ENCODE assay signal across 10 cellular contexts in genomic region chr2:218366621-218367414, GRCh38. TPM values are rescaled to one million over a fixed set of nuclear protein-coding genes. Genes with fewer than 3 reads are reported as not detected.
DNase-seq lines count a peak whose midpoint lies in the region; ATAC-seq, FAIRE-seq and TF ChIP-seq lines count a peak whose summit lies in the region.
"Had no signal": no experiment of that assay in that cellular context is flagged by ENCODE, and none has a peak within 500 bp of the region (broad histone marks: within the 10 kb centered on the region; RNA-seq: fewer than 3 reads in every experiment).

No MANE protein-coding gene starts in this region.

- H2AFZ ChIP-seq in GM12878 (ENCODE audit: control insufficient read depth, low read depth, low read length): peak overlapping the region; percentile 91

- no peaks in the 10 kb centered on the region for H4K20me1 ChIP-seq in GM12878 (ENCODE audit: control insufficient read depth, insufficient read depth)

- peak overlapping the region; percentile 41 for H3K9ac ChIP-seq in GM12878 (ENCODE audit: control insufficient read depth, insufficient read depth, low read length)

- TF ChIP-seq CTCF in breast epithelium (IDR thresholded peaks at IDR 0.05) (no peak), MCF 10A (IDR thresholded peaks at IDR 0.05; ENCODE audit: unreplicated experiment) (no peak), GM12878 (IDR thresholded peaks at IDR 0.05 in 2 of 3, conservative IDR thresholded peaks at IDR 0.05 in 1 of 3; ENCODE audit: control insufficient read depth in 2 of 3, extremely low read depth in 1 of 3, insufficient read depth in 1 of 3, low read depth in 3 of 3, low read length in 3 of 3) (no peak), upper lobe of left lung (IDR thresholded peaks at IDR 0.05) (no peak)

- TF ChIP-seq EP300 in GM12878 (IDR thresholded peaks at IDR 0.05; ENCODE audit: borderline replicate concordance in 1 of 2, control insufficient read depth in 1 of 2, low read depth in 2 of 2, low read length in 2 of 2): no peak
- TF ChIP-seq EP300 in upper lobe of left lung (IDR thresholded peaks at IDR 0.05): no peak

- no peak for DNase-seq in breast epithelium (ENCODE audit: low spot score in 2 of 2)
- DNase-seq in MCF 10A (ENCODE audit: unreplicated experiment): no peak
- DNase-seq in GM12878 (ENCODE audit: low read depth, low spot score): no peak
- no peak for DNase-seq in upper lobe of left lung
- DNase-seq: NCI-H2227 treated with DMSO at 0.1 percent for 48 hours had no signal

- H3K27ac ChIP-seq in breast epithelium: peak overlapping the region; percentile 93 to 99
- H3K27ac ChIP-seq in GM12878 (ENCODE audit: control insufficient read depth, insufficient read depth): peak overlapping the region; percentile 36; the same call in 1 of the 2 replicates
- no peak overlapping the region for H3K27ac ChIP-seq in mesodermal cell (ENCODE audit: low read depth, low read length, severe bottlenecking)
- H3K27ac ChIP-seq in upper lobe of left lung: peak overlapping the region; percentile 90 to 97 (median 94)

- no peaks in the 10 kb centered on the region for H3K36me3 Mint-ChIP-seq in MCF 10A (ENCODE audit: insufficient read depth, unreplicated experiment)

- H3K27me3 ChIP-seq in breast epithelium: no peaks in the 10 kb centered on the region
- no peaks in the 10 kb centered on the region for H3K27me3 ChIP-seq in GM12878 (replicated peaks in 1 of 2; ENCODE audit: control insufficient read depth in 2 of 2, insufficient read depth in 2 of 2, low read length in 1 of 2)
- H3K27me3 ChIP-seq in upper lobe of left lung: no peaks in the 10 kb centered on the region

- no peak for FAIRE-seq in GM12878 (lab: Jason Lieb, UNC)

- no peak for TF ChIP-seq RAD21 in GM12878 (IDR thresholded peaks at IDR 0.05; ENCODE audit: insufficient read depth, low read depth, low read length)

- peaks cover 14% of the 10 kb centered on the region for H3K27me3 Mint-ChIP-seq in MCF 10A (ENCODE audit: insufficient read depth, unreplicated experiment)

- H3K9me3 ChIP-seq in breast epithelium (peaks cover 0 to 7% of the 10 kb centered on the region in 2 donors), GM12878 (replicated peaks; ENCODE audit: control insufficient read depth, insufficient read depth, low read length) (no peaks in the 10 kb centered on the region; the same call in 2 of the 3 replicates), mesodermal cell (ENCODE audit: control insufficient read depth, low read length) (peaks cover 7% of the 10 kb centered on the region), upper lobe of left lung (peaks cover 0 to 4% (median 0%) of the 10 kb centered on the region in 4 donors)

- H3K4me1 Mint-ChIP-seq in MCF 10A (ENCODE audit: insufficient read depth, unreplicated experiment): no peaks in the 10 kb centered on the region

- H3K9me3 Mint-ChIP-seq in MCF 10A (ENCODE audit: unreplicated experiment): no peaks in the 10 kb centered on the region

- no TSS peak for BruUV-seq in MCF 10A (replicated peaks; lab: Mats Ljungman, UMichigan)
- no TSS peak for BruUV-seq in GM12878 (replicated peaks; lab: Mats Ljungman, UMichigan)

- no peaks in the 10 kb centered on the region for H3K79me2 ChIP-seq in GM12878 (ENCODE audit: control insufficient read depth, insufficient read depth, low read length)

- no peak overlapping the region for H3K27ac Mint-ChIP-seq in MCF 10A (ENCODE audit: low read depth, unreplicated experiment)

- SMC1A ChIA-PET in GM12878 (lab: Charles Lee; ENCODE audit: uncharacterized antibody, unreplicated experiment): interaction anchor here (1.1 to 1.2 kb wide), 4 partner anchors 9 to 95 kb away, joined by 3 to 5 read pairs (median 3); partner anchors contain the start of gene SLC11A1

- peak overlapping the region; percentile 94 for H3K4me2 ChIP-seq in GM12878 (ENCODE audit: control insufficient read depth, insufficient read depth)

- no peak overlapping the region for H3K4me3 Mint-ChIP-seq in MCF 10A (ENCODE audit: unreplicated experiment)

- POLR2A ChIA-PET in MCF 10A (lab: Yijun Ruan, JAX): no interaction called here
- POLR2A ChIA-PET in GM12878 (lab: Charles Lee): interaction anchor here (0.6 to 1.5 kb wide), 6 partner anchors 10 to 94 kb away, joined by 3 to 6 read pairs (median 3); partner anchors contain the start of gene CATIP

- TF ChIP-seq POLR2A in breast epithelium (IDR thresholded peaks at IDR 0.05) (no peak), GM12878 (IDR thresholded peaks at IDR 0.05; ENCODE audit: low read depth, low read length) (no peak), upper lobe of left lung (IDR thresholded peaks at IDR 0.05) (no peak)

- in situ Hi-C loops in GM12878 (cut with MboI): no loop called here

- H3K36me3 ChIP-seq in breast epithelium (no peaks in the 10 kb centered on the region), GM12878 (ENCODE audit: control insufficient read depth in 2 of 2, insufficient read depth in 2 of 2, low read length in 1 of 2) (no peaks in the 10 kb centered on the region), mesodermal cell (ENCODE audit: control insufficient read depth, insufficient read depth, low read length) (no peaks in the 10 kb centered on the region), upper lobe of left lung (no peaks in the 10 kb centered on the region)

- H3K4me3 ChIP-seq in breast epithelium (peak overlapping the region; percentile 42 to 86 (median 65)), GM12878 (peak overlapping the region; percentile 56), mesodermal cell (ENCODE audit: extremely low read depth, insufficient read depth, low read length, poor library complexity, severe bottlenecking) (peak overlapping the region; percentile 39), upper lobe of left lung (peak overlapping the region in 3 of 4 donors; percentile 52 to 54 (median 54))

- CTCF ChIA-PET in MCF 10A (lab: Yijun Ruan, JAX) (interaction anchor here (0.6 to 1.0 kb wide), 3 partner anchors 9 to 65 kb away, joined by 3 to 6 read pairs (median 5); no protein-coding TSS in a partner anchor), GM12878 (lab: Yijun Ruan, JAX) (interaction anchor here (0.6 to 2.0 kb wide), 7 partner anchors 9 to 94 kb away, joined by 3 to 17 read pairs (median 4); partner anchors contain the start of gene CATIP)

- intact Hi-C loops in breast epithelium (cut with DNase I; ENCODE audit: low total_unique reads) (no loop called here), MCF 10A (cut with micrococcal nuclease) (no loop called here), GM12878 (cut with micrococcal nuclease; ENCODE audit: unreplicated experiment) (loop anchor here (2.0 kb wide), 1 partner anchor 30 kb away; no protein-coding TSS in a partner anchor)

- RAD21 ChIA-PET in GM12878 (lab: Charles Lee; ENCODE audit: unreplicated experiment): interaction anchor here (0.8 to 1.6 kb wide), 6 partner anchors 27 to 96 kb away, joined by 3 to 4 read pairs (median 3); partner anchors contain the start of gene PNKD

- ATAC-seq in GM12878: no peak
- no peak for ATAC-seq in upper lobe of left lung (ENCODE audit: low FRiP score in 2 of 2)
- ATAC-seq in HG02798 (IDR thresholded peaks at IDR 0.05; ENCODE audit: poor library complexity, unreplicated experiment): no peak
- ATAC-seq in HG03025 (IDR thresholded peaks at IDR 0.05; ENCODE audit: low FRiP score, unreplicated experiment): no peak
- no peak for ATAC-seq in GM18861 (IDR thresholded peaks at IDR 0.05; ENCODE audit: unreplicated experiment)

- 77% methylated on average over 9 of the region's 9 CpGs for WGBS in GM12878 (ENCODE audit: insufficient coverage, insufficient replicate concordance, low lambda C conversion rate, missing lambda C conversion rate)
- 93% methylated on average over 6 of the region's 9 CpGs for WGBS in mesodermal cell (ENCODE audit: insufficient coverage in 2 of 2), 2 experiments
- 91 to 97% methylated on average over 8 to 9 of the region's 9 CpGs for WGBS in upper lobe of left lung, 2 donors

- H3K4me1 ChIP-seq in breast epithelium (no peaks in the 10 kb centered on the region), GM12878 (ENCODE audit: control insufficient read depth, insufficient read depth, low read length) (peaks cover 12% of the 10 kb centered on the region), mesodermal cell (ENCODE audit: control insufficient read depth, insufficient read depth, low read length, poor library complexity, severe bottlenecking) (no peaks in the 10 kb centered on the region), upper lobe of left lung (peaks cover 23 to 46% (median 34%) of the 10 kb centered on the region in 4 donors)

RNA-seq across cellular contexts. Expression of gene CATIP, which starts 10.2 kb away (rescaled TPM):
- under 1 TPM in 1 of 3 donors, not detected in 2; 0.44 TPM for total RNA-seq in breast epithelium
- not detected in 2 replicates for total RNA-seq in MCF 10A (2022)
- total RNA-seq in GM12878 (2013; cell fraction: nucleolus; rRNA removed): not detected in 2 replicates
- not detected in 2 replicates for total RNA-seq in GM12878 (2014; rRNA removed)
- not detected in 2 replicates for total RNA-seq in GM12878 (2014; rRNA removed; fragmentation: Illumina TruSeq; extraction: Trizol)
- not detected in 2 replicates for total RNA-seq in GM12878 (2021)
- not detected for polyA plus RNA-seq in GM12878 (2011; ENCODE audit: low read depth)
- not detected in 2 replicates for polyA plus RNA-seq in GM12878 (2011; rRNA removed)
- polyA plus RNA-seq in GM12878 (2011; cell fraction: cytosol; rRNA removed): not detected in 2 replicates
- 0.26 TPM in 1 of 2 replicates, not detected in the other for polyA plus RNA-seq in GM12878 (2011; cell fraction: nucleus; rRNA removed)
- 0.04 and 0.05 TPM in 2 replicates for polyA plus RNA-seq in GM12878 (2012)
- polyA plus RNA-seq in GM12878 (2014; fragmentation: Illumina TruSeq; extraction: Trizol): not detected in 2 replicates
- polyA plus RNA-seq in GM12878 (2014; fragmentation: Nextera tagmentation; extraction: Ambion mirVana): under 1 TPM; 0.04 to 0.05 TPM
- polyA plus RNA-seq in GM12878 (2014; rRNA removed): not detected in 2 replicates
- under 1 TPM in 1 of 2 experiments, not detected in 1; 0.11 TPM for polyA plus RNA-seq in GM12878 (2016; fragmentation: Nextera tagmentation; extraction: Ambion mirVana)
- not detected in 2 replicates for polyA minus RNA-seq in GM12878 (2011; rRNA and poly(A)+ RNA removed)
- not detected in 2 replicates for polyA minus RNA-seq in GM12878 (2011; cell fraction: cytosol; rRNA and poly(A)+ RNA removed)
- polyA minus RNA-seq in GM12878 (2011; cell fraction: nucleus; rRNA and poly(A)+ RNA removed): not detected in 2 replicates
- not detected for polyA plus RNA-seq in mesodermal cell (2013, experiment 1 of 2)
- 0.30 TPM for polyA plus RNA-seq in mesodermal cell (2013, experiment 2 of 2)
- 1 to 10 TPM in 5 of 6 donors, under 1 TPM in 1; 0.77 to 8.5 (median 4.3) TPM for total RNA-seq in upper lobe of left lung
- total RNA-seq: aorta had no signal

RNA-seq across cellular contexts. Expression of gene SLC11A1, which starts 15.3 kb away (rescaled TPM):
- 10 to 100 TPM; 14.4 to 53.4 (median 17.9) TPM for total RNA-seq in breast epithelium
- total RNA-seq in MCF 10A (2022): 0.09 and 0.32 TPM in 2 replicates
- total RNA-seq in GM12878 (2013; cell fraction: nucleolus; rRNA removed): 0.42 and 0.73 TPM in 2 replicates
- 0.11 and 0.28 TPM in 2 replicates for total RNA-seq in GM12878 (2014; rRNA removed)
- 0.05 and 0.13 TPM in 2 replicates for total RNA-seq in GM12878 (2014; rRNA removed; fragmentation: Illumina TruSeq; extraction: Trizol)
- 0.38 and 0.56 TPM in 2 replicates for total RNA-seq in GM12878 (2021)
- polyA plus RNA-seq in GM12878 (2011; ENCODE audit: low read depth): not detected
- polyA plus RNA-seq in GM12878 (2011; rRNA removed): 0.06 and 0.11 TPM in 2 replicates
- 0.25 and 0.32 TPM in 2 replicates for polyA plus RNA-seq in GM12878 (2011; cell fraction: cytosol; rRNA removed)
- 0.90 and 1.4 TPM in 2 replicates for polyA plus RNA-seq in GM12878 (2011; cell fraction: nucleus; rRNA removed)
- polyA plus RNA-seq in GM12878 (2012): 0.08 and 0.15 TPM in 2 replicates
- polyA plus RNA-seq in GM12878 (2014; fragmentation: Illumina TruSeq; extraction: Trizol): 0.04 TPM in 1 of 2 replicates, not detected in the other
- under 1 TPM; 0.03 to 0.07 TPM for polyA plus RNA-seq in GM12878 (2014; fragmentation: Nextera tagmentation; extraction: Ambion mirVana)
- 0.09 and 0.22 TPM in 2 replicates for polyA plus RNA-seq in GM12878 (2014; rRNA removed)
- under 1 TPM; 0.15 to 0.18 TPM for polyA plus RNA-seq in GM12878 (2016; fragmentation: Nextera tagmentation; extraction: Ambion mirVana)
- 0.67 TPM in 1 of 2 replicates, not detected in the other for polyA minus RNA-seq in GM12878 (2011; rRNA and poly(A)+ RNA removed)
- 0.42 and 0.94 TPM in 2 replicates for polyA minus RNA-seq in GM12878 (2011; cell fraction: cytosol; rRNA and poly(A)+ RNA removed)
- 1.1 TPM in 2 replicates for polyA minus RNA-seq in GM12878 (2011; cell fraction: nucleus; rRNA and poly(A)+ RNA removed)
- not detected for polyA plus RNA-seq in mesodermal cell (2013, experiment 1 of 2)
- polyA plus RNA-seq in mesodermal cell (2013, experiment 2 of 2): 0.10 TPM
- total RNA-seq in upper lobe of left lung: 1,000 to 10,000 TPM in 2 of 6 donors, 100 to 1,000 TPM in 4; 145 to 3,249 (median 371) TPM

RNA-seq across cellular contexts. Expression of gene CTDSP1, which starts 32.9 kb away (rescaled TPM):
- total RNA-seq in breast epithelium: 100 to 1,000 TPM in 1 of 3 donors, 10 to 100 TPM in 2; 83.9 to 113 (median 95.9) TPM
- total RNA-seq in MCF 10A (2022): 71.2 and 72.3 TPM in 2 replicates
- total RNA-seq in GM12878 (2013; cell fraction: nucleolus; rRNA removed): 73.6 and 91.2 TPM in 2 replicates
- total RNA-seq in GM12878 (2014; rRNA removed): 52.5 and 56.5 TPM in 2 replicates
- 30.9 and 32.5 TPM in 2 replicates for total RNA-seq in GM12878 (2014; rRNA removed; fragmentation: Illumina TruSeq; extraction: Trizol)
- 71.2 and 75.9 TPM in 2 replicates for total RNA-seq in GM12878 (2021)
- 22.2 TPM for polyA plus RNA-seq in GM12878 (2011; ENCODE audit: low read depth)
- 37.1 and 75.5 TPM in 2 replicates for polyA plus RNA-seq in GM12878 (2011; rRNA removed)
- polyA plus RNA-seq in GM12878 (2011; cell fraction: cytosol; rRNA removed): 98.4 and 116 TPM in 2 replicates
- polyA plus RNA-seq in GM12878 (2011; cell fraction: nucleus; rRNA removed): 462 and 514 TPM in 2 replicates
- 47.9 and 48.0 TPM in 2 replicates for polyA plus RNA-seq in GM12878 (2012)
- polyA plus RNA-seq in GM12878 (2014; fragmentation: Illumina TruSeq; extraction: Trizol): 12.5 and 36.4 TPM in 2 replicates
- 1 to 10 TPM; 3.0 to 6.2 TPM for polyA plus RNA-seq in GM12878 (2014; fragmentation: Nextera tagmentation; extraction: Ambion mirVana)
- 72.7 and 83.1 TPM in 2 replicates for polyA plus RNA-seq in GM12878 (2014; rRNA removed)
- 10 to 100 TPM; 13.7 to 15.6 TPM for polyA plus RNA-seq in GM12878 (2016; fragmentation: Nextera tagmentation; extraction: Ambion mirVana)
- polyA minus RNA-seq in GM12878 (2011; rRNA and poly(A)+ RNA removed): 53.1 and 87.5 TPM in 2 replicates
- polyA minus RNA-seq in GM12878 (2011; cell fraction: cytosol; rRNA and poly(A)+ RNA removed): 22.9 and 28.7 TPM in 2 replicates
- 85.7 and 129 TPM in 2 replicates for polyA minus RNA-seq in GM12878 (2011; cell fraction: nucleus; rRNA and poly(A)+ RNA removed)
- 49.6 TPM for polyA plus RNA-seq in mesodermal cell (2013, experiment 1 of 2)
- 48.4 TPM for polyA plus RNA-seq in mesodermal cell (2013, experiment 2 of 2)
- total RNA-seq in upper lobe of left lung: 100 to 1,000 TPM in 5 of 6 donors, 10 to 100 TPM in 1; 96.6 to 239 (median 189) TPM

RNA-seq across cellular contexts. Expression of gene VIL1, which starts 52.1 kb away (rescaled TPM):
- total RNA-seq in breast epithelium: 1 to 10 TPM in 1 of 3 donors, under 1 TPM in 1, not detected in 1; under 0.01 to 2.9 TPM
- not detected in 2 replicates for total RNA-seq in MCF 10A (2022)
- total RNA-seq in GM12878 (2013; cell fraction: nucleolus; rRNA removed): 0.07 TPM in 1 of 2 replicates, not detected in the other
- 0.16 and 0.34 TPM in 2 replicates for total RNA-seq in GM12878 (2014; rRNA removed)
- 0.05 and 0.09 TPM in 2 replicates for total RNA-seq in GM12878 (2014; rRNA removed; fragmentation: Illumina TruSeq; extraction: Trizol)
- total RNA-seq in GM12878 (2021): 0.13 and 0.62 TPM in 2 replicates
- polyA plus RNA-seq in GM12878 (2011; ENCODE audit: low read depth): 0.20 TPM
- polyA plus RNA-seq in GM12878 (2011; rRNA removed): 0.61 and 1.9 TPM in 2 replicates
- 4.0 and 4.9 TPM in 2 replicates for polyA plus RNA-seq in GM12878 (2011; cell fraction: cytosol; rRNA removed)
- 4.4 and 8.0 TPM in 2 replicates for polyA plus RNA-seq in GM12878 (2011; cell fraction: nucleus; rRNA removed)
- 0.14 and 0.74 TPM in 2 replicates for polyA plus RNA-seq in GM12878 (2012)
- polyA plus RNA-seq in GM12878 (2014; fragmentation: Illumina TruSeq; extraction: Trizol): 0.07 TPM in 1 of 2 replicates, not detected in the other
- 1 to 10 TPM in 1 of 2 experiments, under 1 TPM in 1; 0.66 to 1.1 TPM for polyA plus RNA-seq in GM12878 (2014; fragmentation: Nextera tagmentation; extraction: Ambion mirVana)
- 0.03 TPM in 2 replicates for polyA plus RNA-seq in GM12878 (2014; rRNA removed)
- polyA plus RNA-seq in GM12878 (2016; fragmentation: Nextera tagmentation; extraction: Ambion mirVana): under 1 TPM; 0.12 to 0.33 TPM
- polyA minus RNA-seq in GM12878 (2011; rRNA and poly(A)+ RNA removed): 5.5 and 6.8 TPM in 2 replicates
- 1.6 and 2.3 TPM in 2 replicates for polyA minus RNA-seq in GM12878 (2011; cell fraction: cytosol; rRNA and poly(A)+ RNA removed)
- 0.60 and 3.2 TPM in 2 replicates for polyA minus RNA-seq in GM12878 (2011; cell fraction: nucleus; rRNA and poly(A)+ RNA removed)
- polyA plus RNA-seq in mesodermal cell (2013, experiment 1 of 2): not detected
- not detected for polyA plus RNA-seq in mesodermal cell (2013, experiment 2 of 2)
- total RNA-seq in upper lobe of left lung: under 1 TPM in 3 of 6 donors, not detected in 3; 0.29 to 0.76 (median 0.40) TPM

Comparison
In these comparisons a context has a peak if more than half of its experiments do, and no peak if none do; other contexts are left out.
1. RNA of gene SLC11A1, which starts 15.3 kb away (total RNA-seq): 145 to 3,249 TPM in upper lobe of left lung and 14.4 to 53.4 TPM in breast epithelium; 0.05 to 0.73 TPM in GM12878 and 0.09 to 0.32 TPM in MCF 10A; every median in the first group is over 4 times any median in the second.
2. Peak in every context shown above with its lines, with median percentiles within 50 percentile points of each other: H3K4me3 ChIP-seq.